Comparison of ENCODE assay signal across 8 cellular contexts in the genomic region with DNA sequence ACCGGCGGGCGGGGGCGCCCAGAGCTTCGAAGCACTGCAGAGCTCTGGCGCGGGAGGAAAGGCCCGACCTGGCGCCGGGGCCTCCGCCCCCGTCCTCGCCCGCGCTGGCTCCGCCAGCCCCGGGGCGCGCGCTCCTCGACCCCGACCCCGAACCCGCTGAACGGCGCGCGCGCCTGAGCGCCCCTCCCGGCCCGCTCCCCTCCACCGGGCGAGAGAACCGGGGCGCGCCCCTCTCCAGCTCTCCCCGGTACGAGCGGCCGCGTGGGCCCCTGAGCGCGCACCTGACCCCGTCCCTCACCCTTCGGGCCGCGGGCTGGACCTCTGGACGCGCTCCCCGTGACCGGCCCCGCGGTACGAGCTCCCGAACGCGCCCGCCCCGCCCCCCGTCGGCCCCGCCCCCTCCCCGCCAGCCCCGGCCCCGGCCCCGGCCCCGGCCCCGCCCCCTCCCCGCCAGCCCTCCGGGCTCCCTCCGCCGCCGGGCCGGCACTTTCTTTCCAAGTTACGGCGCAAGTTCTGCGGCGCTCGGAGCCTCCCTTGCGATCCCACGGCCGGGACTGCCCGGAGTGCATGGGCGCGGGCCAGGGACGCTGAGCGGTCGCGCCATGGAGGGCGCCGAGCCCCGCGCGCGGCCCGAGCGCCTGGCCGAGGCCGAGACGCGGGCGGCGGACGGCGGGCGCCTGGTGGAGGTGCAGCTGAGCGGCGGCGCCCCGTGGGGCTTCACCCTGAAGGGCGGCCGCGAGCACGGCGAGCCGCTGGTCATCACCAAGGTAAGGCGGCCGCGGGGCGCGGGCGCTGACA. TPM values are rescaled to one million over a fixed set of nuclear protein-coding genes. Genes with fewer than 3 reads are reported as not detected.
DNase-seq lines count a peak whose midpoint lies in the region; ATAC-seq lines count a peak whose summit lies in the region.

Gene SHROOM2 (plus strand): TSS at position 486 of the 798 bp plus-strand sequence. CDS start 117 bp downstream, at position 603.

- peaks cover 7% of the 10 kb centered on the region for H3K27me3 ChIP-seq in H7 (ENCODE audit: control insufficient read depth, insufficient read depth, low read length)
- no peaks in the 10 kb centered on the region for H3K27me3 ChIP-seq in trophoblast cell (ENCODE audit: insufficient read depth, low read length)

- H3K4ac ChIP-seq in trophoblast cell (ENCODE audit: low read depth, low read length): peak within 1 kb of the TSS; percentile 91

- H2BK5ac ChIP-seq in trophoblast cell (ENCODE audit: low read depth, low read length, poor library complexity): peak within 1 kb of the TSS; percentile 86

- H4K91ac ChIP-seq in trophoblast cell (ENCODE audit: low read depth, low read length): peak within 1 kb of the TSS; percentile 83

- peak within 1 kb of the TSS; percentile 70 for H4K8ac ChIP-seq in trophoblast cell (ENCODE audit: low read depth, low read length)

- H2AFZ ChIP-seq in trophoblast cell (ENCODE audit: insufficient read depth, low read length, poor library complexity): peak within 1 kb of the TSS; percentile 71

- peak within 1 kb of the TSS; percentile 83 for H3K27ac ChIP-seq in trophoblast cell (ENCODE audit: low read depth, low read length)

- H3K36me3 ChIP-seq in H7 (replicated peaks; ENCODE audit: control insufficient read depth, insufficient read depth, low read length) (no peaks in the 10 kb centered on the region), trophoblast cell (ENCODE audit: control insufficient read depth in 1 of 2, insufficient read depth in 2 of 2, low read length in 2 of 2) (no peaks in the 10 kb centered on the region)

- H4K12ac ChIP-seq in trophoblast cell (ENCODE audit: low read depth, low read length): peak within 1 kb of the TSS; percentile 54

- H2AK5ac ChIP-seq in trophoblast cell (ENCODE audit: low read length): peak within 1 kb of the TSS; percentile 37

- ATAC-seq in HG03565 (IDR thresholded peaks at IDR 0.05; ENCODE audit: unreplicated experiment) (no peak), HG02610 (IDR thresholded peaks at IDR 0.05; ENCODE audit: unreplicated experiment) (no peak)

- peak within 1 kb of the TSS; percentile 86 for H3K9ac ChIP-seq in trophoblast cell (ENCODE audit: low read length)

- DNase-seq in H7: peak; percentile 96
- peak; percentile 24 for DNase-seq in SW480 (ENCODE audit: low spot score)
- peak; percentile 23 for DNase-seq in germinal center (ENCODE audit: low spot score)
- peak in 1 of 2 donors; percentile 20 for DNase-seq in trophoblast cell
- no peak for DNase-seq in activated CD4-positive, CD25-positive, alpha-beta regulatory T cell treated with anti-CD3 and anti-CD28 coated beads, Interleukin-2, amount 50 U/mL, for 72 hours
- DNase-seq in DMS153 (lab: John Stamatoyannopoulos, UW): no peak

- peaks cover 11% of the 10 kb centered on the region in 2 experiments for H3K4me1 ChIP-seq in trophoblast cell (ENCODE audit: control insufficient read depth in 1 of 2, insufficient read depth in 2 of 2, low read length in 2 of 2)

- peak within 1 kb of the TSS; percentile 82 for H3K14ac ChIP-seq in trophoblast cell (ENCODE audit: low read length)

- peak within 1 kb of the TSS; percentile 98 for H3K18ac ChIP-seq in trophoblast cell (ENCODE audit: low read length)

- peak within 1 kb of the TSS; percentile 81 for H3K4me2 ChIP-seq in trophoblast cell (ENCODE audit: low read length)

- H2BK12ac ChIP-seq in trophoblast cell (ENCODE audit: low read length): peak within 1 kb of the TSS; percentile 49

- WGBS in trophoblast cell (ENCODE audit: extremely low coverage, insufficient coverage, insufficient read length): no CpG with 5 or more reads among the region's 123 CpGs

- no peaks in the 10 kb centered on the region for H3K9me3 ChIP-seq in trophoblast cell (ENCODE audit: insufficient read depth, low read depth, low read length)

- H3K23ac ChIP-seq in trophoblast cell (ENCODE audit: low read length): no peak within 1 kb of the TSS

- H3K79me2 ChIP-seq in trophoblast cell (ENCODE audit: control insufficient read depth, insufficient read depth, low read length, poor library complexity): peaks cover 16% of the 10 kb centered on the region

- peak within 1 kb of the TSS; percentile 91 for H2BK120ac ChIP-seq in trophoblast cell (ENCODE audit: insufficient read depth, low read length, poor library complexity)

- peaks cover 9% of the 10 kb centered on the region for H3K79me1 ChIP-seq in trophoblast cell (ENCODE audit: low read length)

- peak within 1 kb of the TSS; percentile 66 for H3K4me3 ChIP-seq in H7 (ENCODE audit: insufficient read depth, low read depth, low read length)
- peak within 1 kb of the TSS; percentile 86 for H3K4me3 ChIP-seq in trophoblast cell (ENCODE audit: low read depth, low read length)

RNA-seq across cellular contexts. Expression of gene SHROOM2, which starts in this region (rescaled TPM):
- total RNA-seq in H7 (2014; rRNA removed; shearing (Covaris generic)): 22.9 and 24.1 TPM in 2 replicates
- polyA plus RNA-seq in trophoblast cell (2013): 14.5 and 14.6 TPM in 2 replicates

Comparison
In these comparisons a context has a peak if more than half of its experiments do, and no peak if none do; other contexts are left out.
1. DNase-seq: peak in H7 (single experiment), SW480 (single experiment) and germinal center (single experiment); none in activated CD4-positive, CD25-positive, alpha-beta regulatory T cell treated with anti-CD3 and anti-CD28 coated beads, Interleukin-2, amount 50 U/mL, for 72 hours (single experiment) and DMS153 (single experiment).